8 cellular contexts compared by ENCODE assay signal in genomic region chr14:52790011-52790755, GRCh38. TPM values are rescaled to one million over a fixed set of nuclear protein-coding genes. Genes with fewer than 3 reads are reported as not detected.
A peak's percentile ranks its signal among the peaks of the same experiment; 100 is the strongest.
DNase-seq lines count a peak whose midpoint lies in the region; ATAC-seq and TF ChIP-seq lines count a peak whose summit lies in the region.

No MANE protein-coding gene starts in this region.

- POLR2A ChIA-PET in naive thymus-derived CD4-positive, alpha-beta T cell (lab: Charles Lee), result interaction anchor here (0.7 to 3.8 kb wide), 8 partner anchors 21 to 362 kb away, joined by 3 to 21 read pairs (median 4); partner anchors contain the start of genes ERO1A, PSMC6 and STYX

- no peak for TF ChIP-seq CTCF in KMS-11 (conservative IDR thresholded peaks at IDR 0.05; ENCODE audit: low read depth, low read length)
- no peak for TF ChIP-seq CTCF in choroid plexus epithelial cell (conservative IDR thresholded peaks at IDR 0.05; ENCODE audit: low read depth, low read length)

- peak overlapping the region; percentile 71 to 92 (median 89) for H3K27ac Mint-ChIP-seq in naive thymus-derived CD4-positive, alpha-beta T cell

- H3K9me3 Mint-ChIP-seq in naive thymus-derived CD4-positive, alpha-beta T cell, result no peaks in the 10 kb centered on the region

- H3K4me3 ChIP-seq in KMS-11 (IDR thresholded peaks at IDR 0.05; ENCODE audit: insufficient read depth, low read depth, low read length), result no peak overlapping the region
- peak overlapping the region; percentile 82 for H3K4me3 ChIP-seq in choroid plexus epithelial cell (ENCODE audit: low read depth, low read length)
- H3K4me3 ChIP-seq in naive thymus-derived CD4-positive, alpha-beta T cell (ENCODE audit: low read length), result peak overlapping the region; percentile 87

- peaks cover 30% of the 10 kb centered on the region for H3K79me2 ChIP-seq in KMS-11 (ENCODE audit: insufficient read depth, low read depth)

- H3K4me3 Mint-ChIP-seq in naive thymus-derived CD4-positive, alpha-beta T cell, result peak overlapping the region; percentile 86 to 94 (median 93)

- H3K4me2 ChIP-seq in KMS-11, result peak overlapping the region; percentile 80

- peak overlapping the region; percentile 56; the same call in 1 of the 2 replicates for H3K27ac ChIP-seq in KMS-11
- peak overlapping the region; percentile 74 for H3K27ac ChIP-seq in naive thymus-derived CD4-positive, alpha-beta T cell (ENCODE audit: low read depth, low read length)

- no peak overlapping the region for H2AFZ ChIP-seq in KMS-11 (ENCODE audit: low read depth)

- CTCF ChIA-PET in naive thymus-derived CD4-positive, alpha-beta T cell (lab: Charles Lee), result interaction anchor here (0.8 kb wide), 1 partner anchor 8 kb away, joined by 4 read pairs; no protein-coding TSS in a partner anchor

- no peaks in the 10 kb centered on the region for H3K36me3 ChIP-seq in KMS-11 (ENCODE audit: insufficient read depth)
- H3K36me3 ChIP-seq in naive thymus-derived CD4-positive, alpha-beta T cell (ENCODE audit: control insufficient read depth in 2 of 3, insufficient read depth in 3 of 3, low read length in 3 of 3), result no peaks in the 10 kb centered on the region

- H3K27me3 Mint-ChIP-seq in naive thymus-derived CD4-positive, alpha-beta T cell, result no peaks in the 10 kb centered on the region

- DNase-seq in Caki2 (ENCODE audit: low read depth) (peak; percentile 25), choroid plexus epithelial cell (ENCODE audit: low read depth) (no peak), SIG-M5 (lab: John Stamatoyannopoulos, UW) (no peak)
- no peak for DNase-seq in naive thymus-derived CD4-positive, alpha-beta T cell
- no peak for DNase-seq in effector CD8-positive, alpha-beta T cell (lab: John Stamatoyannopoulos, UW)

- peaks cover 0 to 5% (median 0%) of the 10 kb centered on the region in 5 donors for H3K36me3 Mint-ChIP-seq in naive thymus-derived CD4-positive, alpha-beta T cell

- H3K4me1 Mint-ChIP-seq in naive thymus-derived CD4-positive, alpha-beta T cell, result peaks cover 23 to 48% (median 45%) of the 10 kb centered on the region in 7 donors

- H3K9me3 ChIP-seq in naive thymus-derived CD4-positive, alpha-beta T cell (ENCODE audit: control insufficient read depth in 2 of 3, low read length in 3 of 3), result no peaks in the 10 kb centered on the region

- no peaks in the 10 kb centered on the region for H4K20me1 ChIP-seq in KMS-11 (ENCODE audit: insufficient read depth)

- H3K9ac ChIP-seq in KMS-11, result peak overlapping the region; percentile 72

- in situ Hi-C loops in Caki2 (cut with HindIII; ENCODE audit: low pct_unique_long_range_greater_than_20kb, low sequenced_read_pairs), result no loop called here

- intact Hi-C loops in naive thymus-derived CD4-positive, alpha-beta T cell (cut with micrococcal nuclease), result loop anchor here (1.0 to 10.0 kb wide), 9 partner anchors 13 to 1607 kb away; partner anchors contain the start of genes FRMD6 (in 2 of the 2), CDKN3 (in 1 of the 2), DDHD1 (in 1 of the 2) and PTGER2 (in 1 of the 2)

- no peaks in the 10 kb centered on the region for H3K27me3 ChIP-seq in KMS-11 (ENCODE audit: insufficient read depth, low read depth)
- H3K27me3 ChIP-seq in naive thymus-derived CD4-positive, alpha-beta T cell (ENCODE audit: control insufficient read depth in 2 of 2, insufficient read depth in 2 of 2, low read length in 2 of 2), result no peaks in the 10 kb centered on the region

- H3K4me1 ChIP-seq in KMS-11 (ENCODE audit: low read depth, poor library complexity, severe bottlenecking), result peaks cover 27% of the 10 kb centered on the region
- peaks cover 15 to 18% of the 10 kb centered on the region in 2 donors for H3K4me1 ChIP-seq in naive thymus-derived CD4-positive, alpha-beta T cell (ENCODE audit: control insufficient read depth in 2 of 2, insufficient read depth in 2 of 2, low read length in 2 of 2)

- no peak for ATAC-seq in naive thymus-derived CD4-positive, alpha-beta T cell
- ATAC-seq in GM21447 (IDR thresholded peaks at IDR 0.05; ENCODE audit: unreplicated experiment), result no peak
- ATAC-seq in GM21515 (IDR thresholded peaks at IDR 0.05; ENCODE audit: unreplicated experiment), result no peak

RNA-seq across cellular contexts. Expression of gene GNPNAT1, which starts 1.2 kb away (rescaled TPM):
- total RNA-seq in Caki2 (2014; rRNA removed; shearing (Covaris generic); ENCODE audit: low replicate concordance), result 19.5 and 24.0 TPM in 2 replicates
- total RNA-seq in naive thymus-derived CD4-positive, alpha-beta T cell, result 10 to 100 TPM in 1 of 5 experiments, 1 to 10 TPM in 4; 4.6 to 14.7 (median 8.5) TPM
- polyA plus RNA-seq in naive thymus-derived CD4-positive, alpha-beta T cell, result 10 to 100 TPM; 10.3 to 17.2 TPM
